In the genomic region with DNA sequence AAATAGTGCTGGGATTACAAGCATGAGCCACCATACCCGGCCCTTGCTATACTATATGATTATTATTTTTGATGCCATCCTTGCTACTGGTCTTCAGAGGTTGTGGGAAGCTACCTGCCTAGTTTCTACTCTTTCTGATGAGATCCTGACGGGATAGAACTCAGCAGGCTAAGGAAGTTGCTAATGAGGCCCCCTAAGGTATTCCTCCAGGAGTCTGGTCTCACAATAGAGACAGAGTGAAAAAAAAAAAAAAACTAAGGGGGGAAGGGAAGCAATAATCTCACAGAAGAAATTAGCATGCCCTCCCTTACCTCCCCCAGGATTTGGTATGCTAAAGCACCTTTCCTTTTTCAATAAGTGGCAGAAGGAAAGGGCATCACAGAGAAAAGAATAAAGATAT, we compare ENCODE assay signal across 18 cellular contexts. TPM values are rescaled to one million over a fixed set of nuclear protein-coding genes. Genes with fewer than 3 reads are reported as not detected.
DNase-seq lines count a peak whose midpoint lies in the region; ATAC-seq and TF ChIP-seq lines count a peak whose summit lies in the region.
"Had no signal": no experiment of that assay in that cellular context is flagged by ENCODE, and none has a peak within 500 bp of the region (broad histone marks: within the 10 kb centered on the region; RNA-seq: fewer than 3 reads in every experiment).

No MANE protein-coding gene starts in this region.

- H3K27me3 ChIP-seq in mesendoderm (ENCODE audit: insufficient read depth, low read length, poor library complexity) = no peaks in the 10 kb centered on the region
- H3K27me3 ChIP-seq in PC-9 (ENCODE audit: insufficient read depth, low read depth) = no peaks in the 10 kb centered on the region

- H4K20me1 ChIP-seq in PC-9 (ENCODE audit: insufficient read depth) = no peaks in the 10 kb centered on the region

- no peak overlapping the region for H2AK5ac ChIP-seq in mesendoderm (ENCODE audit: low read length)

- no peak overlapping the region for H3K4ac ChIP-seq in mesendoderm (ENCODE audit: low read depth, low read length)

- H3K18ac ChIP-seq in mesendoderm (ENCODE audit: low read length) = peak overlapping the region; percentile 95

- ATAC-seq in GM18873 (IDR thresholded peaks at IDR 0.05; ENCODE audit: low FRiP score, unreplicated experiment) = no peak
- ATAC-seq: GM12878, K562, Right ventricle myocardium inferior had no signal

- H3K4me2 ChIP-seq in mesendoderm (ENCODE audit: low read length) (peak overlapping the region; percentile 3), PC-9 (no peak overlapping the region)

- H3K79me2 ChIP-seq in mesendoderm (ENCODE audit: control insufficient read depth, insufficient read depth, low read length) (no peaks in the 10 kb centered on the region), PC-9 (ENCODE audit: low read depth) (no peaks in the 10 kb centered on the region)

- peak overlapping the region; percentile 51 for H2BK5ac ChIP-seq in mesendoderm (ENCODE audit: low read length)

- no peak overlapping the region for H3K23ac ChIP-seq in mesendoderm (ENCODE audit: low read length)

- intact Hi-C loops in PC-9 (cut with micrococcal nuclease; ENCODE audit: unreplicated experiment) = no loop called here

- no peak overlapping the region for H4K8ac ChIP-seq in mesendoderm (ENCODE audit: low read depth, low read length)

- H3K9me3 ChIP-seq in PC-9 (ENCODE audit: insufficient read depth, low read depth) = no peaks in the 10 kb centered on the region
- H3K9me3 ChIP-seq: HAP-1 had no signal

- no peak overlapping the region for H4K5ac ChIP-seq in mesendoderm (ENCODE audit: low read length)

- CTCF ChIA-PET in PC-9 (lab: Charles Lee) = no interaction called here

- H3K56ac ChIP-seq in mesendoderm (ENCODE audit: low read length) = peak overlapping the region; percentile 71

- TF ChIP-seq CTCF in PC-9 (conservative IDR thresholded peaks at IDR 0.05) = no peak

- no peak overlapping the region for H2AFZ ChIP-seq in PC-9

- DNase-seq in ELF-1 (ENCODE audit: low read depth, low spot score) (peak; percentile 60), NCI-H69 (lab: John Stamatoyannopoulos, UW) (peak; percentile 14), iPS DF 19.7 (ENCODE audit: low read depth, low spot score) (peak; percentile 84), mesendoderm (peak; percentile 96), PC-9 (no peak), DMS153 (lab: John Stamatoyannopoulos, UW) (no peak)
- DNase-seq in stimulated activated CD4-positive, alpha-beta T cell treated with anti-CD3 and anti-CD28 coated beads, Interleukin-4, amount 100 ng/mL, for 24 hours = no peak
- DNase-seq: 8988T, DMS 273 treated with DMSO at 0.1 percent for 48 hours, GF-D8, NCI-H1105, NCI-H2081 treated with DMSO at 0.1 percent for 48 hours, NCI-H446 treated with DMSO at 0.1 percent for 48 hours had no signal

- peak overlapping the region; percentile 96 for H2BK120ac ChIP-seq in mesendoderm (ENCODE audit: low read depth, low read length)

- POLR2A ChIA-PET in PC-9 (lab: Charles Lee; ENCODE audit: unreplicated experiment) = interaction anchor here (0.6 kb wide), 1 partner anchor 221 kb away, joined by 18 read pairs; no protein-coding TSS in a partner anchor

- H3K36me3 ChIP-seq in mesendoderm (ENCODE audit: control insufficient read depth, insufficient read depth, low read length) (peaks cover 10% of the 10 kb centered on the region), PC-9 (ENCODE audit: low read depth) (peaks cover 42% of the 10 kb centered on the region)

- BruUV-seq in PC-9 (replicated peaks; lab: Mats Ljungman, UMichigan) = no TSS peak

- WGBS in mesendoderm (ENCODE audit: extremely low coverage, insufficient coverage, low lambda C conversion rate) = no CpG with 5 or more reads among the region's 2 CpGs

- H2BK15ac ChIP-seq in mesendoderm (replicated peaks; ENCODE audit: low read depth) = no peak overlapping the region

- H3K4me1 ChIP-seq in mesendoderm (ENCODE audit: control insufficient read depth, low read depth, low read length) (peaks cover 25% of the 10 kb centered on the region), PC-9 (replicated peaks; ENCODE audit: insufficient read depth) (no peaks in the 10 kb centered on the region)
- H3K4me1 ChIP-seq: HAP-1 had no signal

- no peaks in the 10 kb centered on the region for H3K79me1 ChIP-seq in mesendoderm (ENCODE audit: low read length)

- peaks cover 13% of the 10 kb centered on the region for H3F3A ChIP-seq in PC-9 (ENCODE audit: insufficient read depth, low read depth)

- H3K9ac ChIP-seq in mesendoderm (ENCODE audit: low read length) = no peak overlapping the region

- H3K9me2 ChIP-seq in PC-9 (ENCODE audit: insufficient read depth) = no peaks in the 10 kb centered on the region

- H3K27ac ChIP-seq in mesendoderm (ENCODE audit: low read depth, low read length) (peak overlapping the region; percentile 83), PC-9 (no peak overlapping the region)

- H3K4me3 ChIP-seq in mesendoderm (ENCODE audit: low read length) (no peak overlapping the region), PC-9 (no peak overlapping the region)
- H3K4me3 ChIP-seq: GM12878, HAP-1, K562 had no signal

RNA-seq across cellular contexts. Expression of a gene that starts 17.6 kb away (rescaled TPM):
- polyA plus RNA-seq in mesendoderm (2013, experiment 1 of 2) = 24.5 TPM
- 24.1 TPM for polyA plus RNA-seq in mesendoderm (2013, experiment 2 of 2)
- 62.5 and 91.7 TPM in 2 replicates for total RNA-seq in PC-9 (2021)

RNA-seq across cellular contexts. Expression of a gene that starts 29.8 kb away (rescaled TPM):
- polyA plus RNA-seq in mesendoderm (2013, experiment 1 of 2) = 20.2 TPM
- polyA plus RNA-seq in mesendoderm (2013, experiment 2 of 2) = 18.8 TPM
- 14.4 and 17.1 TPM in 2 replicates for total RNA-seq in PC-9 (2021)

Comparison
In these comparisons a context has a peak if more than half of its experiments do, and no peak if none do; other contexts are left out.
1. DNase-seq: peak in ELF-1 (single experiment), NCI-H69 (single experiment), iPS DF 19.7 (single experiment) and mesendoderm (single experiment); none in PC-9 (0 of 2), DMS153 (single experiment) and stimulated activated CD4-positive, alpha-beta T cell treated with anti-CD3 and anti-CD28 coated beads, Interleukin-4, amount 100 ng/mL, for 24 hours (single experiment).